Comparison of ENCODE assay signal across 14 cellular contexts in the genomic region with DNA sequence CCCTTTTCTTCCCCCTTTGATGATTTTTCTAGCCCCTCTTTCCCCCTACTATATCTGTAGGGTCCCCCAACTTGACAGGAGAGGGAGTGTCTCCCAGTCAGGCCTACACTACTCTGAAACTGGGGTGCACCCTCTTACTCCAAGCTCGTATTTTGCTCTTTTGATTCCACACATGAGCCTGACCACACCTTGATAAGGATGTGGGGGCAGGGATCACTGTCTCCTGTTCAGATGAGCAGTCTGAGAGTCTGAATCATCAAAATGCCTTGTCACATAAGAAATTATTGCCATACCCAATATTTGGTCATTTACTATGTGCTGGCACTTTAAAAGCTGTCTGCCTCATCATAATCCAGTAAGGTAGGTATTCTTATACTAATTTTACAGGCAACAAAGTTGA. TPM values are rescaled to one million over a fixed set of nuclear protein-coding genes. Genes with fewer than 3 reads are reported as not detected.
DNase-seq lines count a peak whose midpoint lies in the region; TF ChIP-seq lines count a peak whose summit lies in the region.
"Had no signal": no experiment of that assay in that cellular context is flagged by ENCODE, and none has a peak within 500 bp of the region (broad histone marks: within the 10 kb centered on the region; RNA-seq: fewer than 3 reads in every experiment).

No MANE protein-coding gene starts in this region.

- no peak overlapping the region for H4K5ac ChIP-seq in H9 (ENCODE audit: insufficient read length, low read depth, low read length)

- H2BK5ac ChIP-seq in H9 (ENCODE audit: insufficient read length, low read length): no peak overlapping the region

- H3K4me3 Mint-ChIP-seq in H9: no peak overlapping the region
- H3K4me3 Mint-ChIP-seq: B cell; CD4-positive, alpha-beta T cell had no signal

- no peak overlapping the region for H2BK12ac ChIP-seq in H9 (ENCODE audit: insufficient read length, low read depth, low read length)

- peak; percentile 1 for DNase-seq in G401 (ENCODE audit: low spot score)
- DNase-seq in amniotic epithelial cell (ENCODE audit: low read depth): peak; percentile 20
- no peak for DNase-seq in dorsolateral prefrontal cortex
- DNase-seq in NCI-H1105 treated with DMSO at 0.1 percent for 48 hours (lab: John Stamatoyannopoulos, UW): no peak
- no peak for DNase-seq in GM10266 (ENCODE audit: extremely low spot score)
- no peak for DNase-seq in globus pallidus (ENCODE audit: low spot score)
- no peak for DNase-seq in H9
- DNase-seq: Calu3; CD4-positive, alpha-beta T cell; DMS79 had no signal

- no peaks in the 10 kb centered on the region for H3K9me3 ChIP-seq in neuron (ENCODE audit: low read length)
- H3K9me3 ChIP-seq in H9 (ENCODE audit: control insufficient read depth, low read depth, low read length): no peaks in the 10 kb centered on the region

- no peaks in the 10 kb centered on the region for H3K36me3 ChIP-seq in neuron (ENCODE audit: insufficient read depth, low read length)

- H2BK15ac ChIP-seq in H9 (ENCODE audit: low read depth, low read length): no peak overlapping the region

- H3K23me2 ChIP-seq in H9 (ENCODE audit: insufficient read length, low read depth, low read length, poor library complexity, severe bottlenecking): no peaks in the 10 kb centered on the region

- H2BK120ac ChIP-seq in H9 (ENCODE audit: low read depth, low read length, poor library complexity, severe bottlenecking): no peak overlapping the region

- H2BK20ac ChIP-seq in H9 (ENCODE audit: low read depth, low read length, poor library complexity, severe bottlenecking): no peak overlapping the region

- H3K27ac Mint-ChIP-seq in H9: no peak overlapping the region
- H3K27ac Mint-ChIP-seq: B cell; CD4-positive, alpha-beta T cell had no signal

- H3K4me3 ChIP-seq in dorsolateral prefrontal cortex: peak overlapping the region in 4 of 59 donors; percentile 0 to 37 (median 6)
- no peak overlapping the region for H3K4me3 ChIP-seq in neuron (ENCODE audit: low read length)

- no peak overlapping the region for H3K14ac ChIP-seq in H9 (ENCODE audit: insufficient read depth, low read length)

- peaks cover 15% of the 10 kb centered on the region for H3K4me1 ChIP-seq in neuron (ENCODE audit: insufficient read depth, low read length)
- H3K4me1 ChIP-seq in H9 (ENCODE audit: insufficient read depth, low read length): no peaks in the 10 kb centered on the region

- H3K27me3 ChIP-seq in dorsolateral prefrontal cortex (peaks cover 0 to 18% (median 0%) of the 10 kb centered on the region in 45 donors), neuron (ENCODE audit: insufficient read depth, low read length) (no peaks in the 10 kb centered on the region), H9 (ENCODE audit: insufficient read depth, low read length) (no peaks in the 10 kb centered on the region)

- peaks cover 8% of the 10 kb centered on the region in 2 experiments for H3K4me1 Mint-ChIP-seq in H9

- intact Hi-C loops in dorsolateral prefrontal cortex (cut with DNase I): no loop called here

- no peak overlapping the region for H4K8ac ChIP-seq in H9 (replicated peaks; ENCODE audit: insufficient read length, low read depth, low read length)

- H3K79me1 ChIP-seq in H9 (ENCODE audit: insufficient read depth, low read depth, low read length, poor library complexity, severe bottlenecking): no peaks in the 10 kb centered on the region

- H3K18ac ChIP-seq in H9 (ENCODE audit: insufficient read length, low read depth, low read length): no peak overlapping the region

- in situ Hi-C loops in G401 (cut with HindIII; ENCODE audit: low sequenced_read_pairs): no loop called here

- no peaks in the 10 kb centered on the region for H3K36me3 Mint-ChIP-seq in H9 (ENCODE audit: insufficient read depth in 1 of 3, low read depth in 3 of 3)

- no peak overlapping the region for H3K23ac ChIP-seq in H9 (ENCODE audit: insufficient read length, low read depth, low read length)

- no peak overlapping the region for H2AK5ac ChIP-seq in H9 (ENCODE audit: insufficient read length, low read length)

- H3K27ac ChIP-seq in dorsolateral prefrontal cortex (peak overlapping the region in 41 of 59 donors; percentile 3 to 79 (median 55)), H9 (ENCODE audit: insufficient read length, low read depth, low read length) (no peak overlapping the region)
- H3K27ac ChIP-seq: HL-60 had no signal

- peaks cover 42% of the 10 kb centered on the region for H3K27me3 Mint-ChIP-seq in H9 (ENCODE audit: low read depth)

- no peak overlapping the region for H3K4ac ChIP-seq in H9 (ENCODE audit: low read depth, low read length)

- no CpG with 5 or more reads among the region's 1 CpG for WGBS in H9 (ENCODE audit: extremely low coverage, insufficient read length, low lambda C conversion rate)

- no peaks in the 10 kb centered on the region for H3K79me2 ChIP-seq in H9 (ENCODE audit: insufficient read depth, low read length)

- no peak overlapping the region for H3K9ac ChIP-seq in H9 (ENCODE audit: extremely low read depth, insufficient read length, low read length)

- H3K4me2 ChIP-seq in H9 (ENCODE audit: insufficient read depth, insufficient read length, low read length): no peak overlapping the region

- TF ChIP-seq CTCF in dorsolateral prefrontal cortex (IDR thresholded peaks at IDR 0.05 in 54 of 56, conservative IDR thresholded peaks at IDR 0.05 in 2 of 56; ENCODE audit: low read depth in 1 of 56, partially characterized antibody in 56 of 56) (no peak), GM10266 (IDR thresholded peaks at IDR 0.05; ENCODE audit: control insufficient read depth, insufficient read depth, low read depth, missing control alignments) (no peak), H9 (conservative IDR thresholded peaks at IDR 0.05) (no peak)

- H3K56ac ChIP-seq in H9 (ENCODE audit: insufficient read length, low read depth, low read length): no peak overlapping the region

- H2AFZ ChIP-seq in neuron (ENCODE audit: low read depth, low read length) (peak overlapping the region; percentile 43), H9 (ENCODE audit: low read length) (no peak overlapping the region)

- no peaks in the 10 kb centered on the region for H4K20me1 ChIP-seq in H9 (ENCODE audit: control insufficient read depth, insufficient read depth, insufficient read length)

- H4K91ac ChIP-seq in H9 (ENCODE audit: insufficient read length, low read depth, low read length): no peak overlapping the region

- no peaks in the 10 kb centered on the region for H3K9me3 Mint-ChIP-seq in H9
- H3K9me3 Mint-ChIP-seq: CD4-positive, alpha-beta T cell had no signal

- no peak overlapping the region for H3T11ph ChIP-seq in H9 (ENCODE audit: low read length)

RNA-seq across cellular contexts. Expression of a gene that starts 15.9 kb away (rescaled TPM):
- total RNA-seq in G401 (2014; rRNA removed; shearing (Covaris generic)): not detected in 2 replicates
- total RNA-seq in dorsolateral prefrontal cortex (1 to 10 TPM in 3 of 120 experiments, under 1 TPM in 75, not detected in 42; 0.21 to 1.8 (median 0.46) TPM), H9 (2021) (0.09 TPM in 1 of 2 replicates, not detected in the other)
- total RNA-seq: H4 had no signal

RNA-seq across cellular contexts. Expression of a gene that starts 50.9 kb away (rescaled TPM):
- total RNA-seq in G401 (2014; rRNA removed; shearing (Covaris generic)): not detected in 2 replicates
- under 1 TPM in 42 of 120 experiments, not detected in 78; 0.10 to 0.56 (median 0.18) TPM for total RNA-seq in dorsolateral prefrontal cortex
- not detected in 2 replicates for total RNA-seq in H9 (2021)
- total RNA-seq: CD4-positive, alpha-beta T cell; H4 had no signal

Comparison
In these comparisons a context has a peak if more than half of its experiments do, and no peak if none do; other contexts are left out.
1. DNase-seq: peak in G401 (single experiment) and amniotic epithelial cell (single experiment); none in dorsolateral prefrontal cortex (0 of 10), NCI-H1105 treated with DMSO at 0.1 percent for 48 hours (single experiment), GM10266 (single experiment), globus pallidus (single experiment) and H9 (single experiment).